Comparison of ENCODE assay signal across 9 cellular contexts in genomic region chr1:16545682-16546095, GRCh38. TPM values are rescaled to one million over a fixed set of nuclear protein-coding genes. Genes with fewer than 3 reads are reported as not detected.
A peak's percentile ranks its signal among the peaks of the same experiment; 100 is the strongest.
DNase-seq lines count a peak whose midpoint lies in the region; FAIRE-seq and TF ChIP-seq lines count a peak whose summit lies in the region.
"Not testable (repeated sequence)": the region's sequence is repeated elsewhere in the genome, so short reads cannot be mapped to it uniquely, and the experiment has no call there.
"Had no signal": no experiment of that assay in that cellular context is flagged by ENCODE, and none has a peak within 500 bp of the region (broad histone marks: within the 10 kb centered on the region; RNA-seq: fewer than 3 reads in every experiment).

No MANE protein-coding gene starts in this region.

- TF ChIP-seq EP300 in H1 (IDR thresholded peaks at IDR 0.05; ENCODE audit: borderline replicate concordance in 1 of 2, low read depth in 2 of 2, low read length in 2 of 2) = not testable (repeated sequence)

- not testable (repeated sequence) for H4K91ac ChIP-seq in H1 (replicated peaks; ENCODE audit: insufficient read length, low read length)

- H2BK5ac ChIP-seq in H1 (ENCODE audit: low read depth, low read length) = not testable (repeated sequence)

- not testable (repeated sequence) for H3K4ac ChIP-seq in H1 (replicated peaks; ENCODE audit: insufficient read length, low read depth, low read length)

- not testable (repeated sequence) for H3K36me3 ChIP-seq in BE2C; H1 (ENCODE audit: control insufficient read depth in 2 of 4, insufficient read depth in 4 of 4, low read length in 3 of 4)

- not testable (repeated sequence) for H3K4me1 ChIP-seq in BE2C; H1 (replicated peaks in 1 of 4; ENCODE audit: control insufficient read depth in 3 of 4, insufficient read depth in 4 of 4, low read length in 3 of 4)

- not testable (repeated sequence) for TF ChIP-seq POLR2A in H54 (IDR thresholded peaks at IDR 0.05; ENCODE audit: low read depth, low read length); H1 (IDR thresholded peaks at IDR 0.05; ENCODE audit: control extremely low read depth in 1 of 2, low read depth in 2 of 2, low read length in 2 of 2)

- FAIRE-seq in H54 (lab: Jason Lieb, UNC); H1 (lab: Jason Lieb, UNC): not testable (repeated sequence)

- H4K5ac ChIP-seq in H1 (ENCODE audit: insufficient read length, low read depth, low read length) = not testable (repeated sequence)

- not testable (repeated sequence) for H3K23ac ChIP-seq in H1 (ENCODE audit: insufficient read length)

- TF ChIP-seq RAD21 in H1 (IDR thresholded peaks at IDR 0.05 in 1 of 2, conservative IDR thresholded peaks at IDR 0.05 in 1 of 2; ENCODE audit: low read depth in 2 of 2, low read length in 2 of 2) = not testable (repeated sequence)

- not testable (repeated sequence) for H4K20me1 ChIP-seq in H1 (replicated peaks in 1 of 2; ENCODE audit: control insufficient read depth in 1 of 2, insufficient read depth in 2 of 2, low read length in 2 of 2)

- not testable (repeated sequence) for H3K18ac ChIP-seq in H1 (ENCODE audit: extremely low read depth, low read length)

- not testable (repeated sequence) for H2BK15ac ChIP-seq in H1 (ENCODE audit: low read length)

- 8% methylated on average over 11 of the region's 16 CpGs; no CpG with 5 or more reads in 1 of the 2 experiments for WGBS in H1 (ENCODE audit: extremely low coverage in 1 of 2, insufficient coverage in 1 of 2, insufficient read length in 1 of 2, insufficient replicate concordance in 2 of 2, low coverage in 1 of 2, low lambda C conversion rate in 2 of 2, missing lambda C conversion rate in 1 of 2), 2 experiments

- H3K9me3 ChIP-seq in BE2C; H1 (ENCODE audit: insufficient read depth in 2 of 2, low read depth in 1 of 2, low read length in 1 of 2): not testable (repeated sequence)

- not testable (repeated sequence) for H3K56ac ChIP-seq in H1 (replicated peaks; ENCODE audit: insufficient read length, low read depth, low read length)

- not testable (repeated sequence) for H3K79me2 ChIP-seq in H1 (ENCODE audit: control insufficient read depth in 1 of 2, insufficient read depth in 2 of 2, low read length in 2 of 2)

- H2BK120ac ChIP-seq in H1 (replicated peaks; ENCODE audit: low read depth, low read length) = not testable (repeated sequence)

- H3K27ac ChIP-seq in H1 (ENCODE audit: low read depth, low read length) = not testable (repeated sequence)

- H3K27me3 ChIP-seq in BE2C; H1 (replicated peaks in 1 of 4; ENCODE audit: control insufficient read depth in 3 of 4, extremely low read depth in 1 of 4, insufficient read depth in 3 of 4, low read length in 3 of 4): not testable (repeated sequence)

- peak overlapping the region in 1 of 2 experiments; percentile 38; a peak in 1 of 4 replicates for H3K4me2 ChIP-seq in H1 (ENCODE audit: insufficient read depth in 1 of 2, low read depth in 2 of 2, low read length in 2 of 2)

- not testable (repeated sequence) for H3K23me2 ChIP-seq in H1 (ENCODE audit: low read depth, low read length)

- TF ChIP-seq CTCF in BE2C (IDR thresholded peaks at IDR 0.05; ENCODE audit: low read depth, low read length); H1 (IDR thresholded peaks at IDR 0.05; ENCODE audit: control extremely low read depth in 1 of 3, insufficient read depth in 1 of 3, low read depth in 1 of 3, low read length in 3 of 3): not testable (repeated sequence)

- H2AFZ ChIP-seq in H1 (ENCODE audit: low read length) = not testable (repeated sequence)

- DNase-seq in BE2C (peak; percentile 50), H54 (ENCODE audit: insufficient read length, low spot score) (peak; percentile 2), NAMALWA (ENCODE audit: low spot score) (peak; percentile 49), RPMI7951 (ENCODE audit: low read depth) (peak; percentile 11), activated T-cell treated with anti-CD3 and anti-CD28 coated beads for 48 hours (ENCODE audit: low read depth) (peak; percentile 36), H1 (ENCODE audit: low read depth in 1 of 2, low spot score in 2 of 2) (peak; percentile 29 to 93), inferior parietal cortex (ENCODE audit: extremely low spot score) (peak; percentile 25)
- peak in 2 of 3 donors; percentile 7 to 53 for DNase-seq in stimulated activated CD4-positive, alpha-beta T cell treated with anti-CD3 and anti-CD28 coated beads, Interleukin-12 subunit alpha, Interleukin-12 subunit beta, amount 100 ng/mL, for 48 hours (ENCODE audit: low read depth in 2 of 3, low spot score in 1 of 3)

- H2AK5ac ChIP-seq in H1 (ENCODE audit: low read depth, low read length) = not testable (repeated sequence)

- not testable (repeated sequence) for H3K14ac ChIP-seq in H1 (ENCODE audit: insufficient read length)

- H2BK20ac ChIP-seq in H1 (ENCODE audit: low read length) = not testable (repeated sequence)

- H2BK12ac ChIP-seq in H1 (ENCODE audit: low read depth, low read length) = not testable (repeated sequence)

- H3K4me3 ChIP-seq in BE2C (ENCODE audit: low read depth, low read length) (peak overlapping the region; percentile 47), H1 (ENCODE audit: extremely low read depth in 1 of 4, insufficient read depth in 2 of 4, low read depth in 3 of 4, low read length in 4 of 4) (peak overlapping the region in 1 of 4 experiments; percentile 44; a peak in 2 of 8 replicates)

- POLR2A ChIA-PET in H1 (lab: Charles Lee; ENCODE audit: partially characterized antibody) = not testable (repeated sequence)

- CTCF ChIA-PET in H1 (lab: Charles Lee; ENCODE audit: partially characterized antibody) = not testable (repeated sequence)

- H3K79me1 ChIP-seq in H1 (ENCODE audit: low read depth, low read length) = not testable (repeated sequence)

- not testable (repeated sequence) for H3K9ac ChIP-seq in H1 (replicated peaks in 1 of 4; ENCODE audit: extremely low read depth in 1 of 4, low read depth in 3 of 4, low read length in 3 of 4)

- H4K8ac ChIP-seq in H1 (ENCODE audit: extremely low read depth, insufficient read depth, low read length) = not testable (repeated sequence)

TF ChIP-seq in H1, 55 proteins besides CTCF, POLR2A, EP300 and RAD21:
- TF ChIP-seq TEAD4 (IDR thresholded peaks at IDR 0.05; ENCODE audit: low read depth, low read length) (0 out of 2 replicates have a peak, but pooled peaks have one; percentile 39), MAFK (IDR thresholded peaks at IDR 0.05; ENCODE audit: low read depth, low read length) (peak; percentile 65; the same call in 1 of the 2 replicates), TBP (IDR thresholded peaks at IDR 0.05; ENCODE audit: low read depth, low read length) (peak; percentile 96)
TF ChIP-seq in H1: peak in this region for 3; not testable (repeated sequence) for 52.

RNA-seq across cellular contexts. Expression of gene RNU1-1, which starts 31.6 kb away (rescaled TPM):
- 5.0 TPM for polyA plus RNA-seq in BE2C (2012; ENCODE audit: insufficient read depth, insufficient read length, low read depth)
- total RNA-seq in RPMI7951 (2014; rRNA removed; shearing (Covaris generic)) = under 0.01 TPM in 1 of 2 replicates, not detected in the other
- 1,303 and 1,497 TPM in 2 replicates for total RNA-seq in H1 (2021; fragmentation: NEBNext Ultra II Directional; extraction: Animal tissue kit (Norgen Biotek cat#: 25700))
- under 0.01 and 145 TPM in 2 replicates for polyA plus RNA-seq in H1 (2011; rRNA removed)
- under 0.01 TPM for polyA plus RNA-seq in H1 (2011; cell fraction: cytosol; rRNA removed)
- under 0.01 TPM for polyA plus RNA-seq in H1 (2011; cell fraction: nucleus; rRNA removed)
- 20.3 to 94.3 TPM in 2 of 4 replicates, not detected in the others for polyA plus RNA-seq in H1 (2012, experiment 1 of 2)
- not detected for polyA plus RNA-seq in H1 (2012, experiment 2 of 2)
- not detected for polyA plus RNA-seq in H1 (2013, experiment 1 of 2)
- polyA plus RNA-seq in H1 (2013, experiment 2 of 2) = not detected
- 10,411 and 22,262 TPM in 2 replicates for polyA minus RNA-seq in H1 (2011; rRNA and poly(A)+ RNA removed)
- 63,669 TPM for polyA minus RNA-seq in H1 (2011; cell fraction: cytosol; rRNA and poly(A)+ RNA removed)
- polyA minus RNA-seq in H1 (2011; cell fraction: nucleus; rRNA and poly(A)+ RNA removed) = 43,973 TPM
- polyA plus RNA-seq: adrenal gland had no signal

Comparison
In these comparisons a context has a peak if more than half of its experiments do, and no peak if none do; other contexts are left out.
1. DNase-seq: peak in every context shown above with its lines; median percentile 61 in H1; 50 in BE2C; 49 in NAMALWA; 36 in activated T-cell treated with anti-CD3 and anti-CD28 coated beads for 48 hours; 30 in stimulated activated CD4-positive, alpha-beta T cell treated with anti-CD3 and anti-CD28 coated beads, Interleukin-12 subunit alpha, Interleukin-12 subunit beta, amount 100 ng/mL, for 48 hours; 25 in inferior parietal cortex; 11 in RPMI7951; 2 in H54.
2. RNA of gene RNU1-1, which starts 31.6 kb away (total RNA-seq): 1,303 to 1,497 TPM in H1; under 0.01 TPM in RPMI7951; every median in the first group is over 1,000 times any median in the second.